1 cellular context compared by ENCODE assay signal in the genomic region with DNA sequence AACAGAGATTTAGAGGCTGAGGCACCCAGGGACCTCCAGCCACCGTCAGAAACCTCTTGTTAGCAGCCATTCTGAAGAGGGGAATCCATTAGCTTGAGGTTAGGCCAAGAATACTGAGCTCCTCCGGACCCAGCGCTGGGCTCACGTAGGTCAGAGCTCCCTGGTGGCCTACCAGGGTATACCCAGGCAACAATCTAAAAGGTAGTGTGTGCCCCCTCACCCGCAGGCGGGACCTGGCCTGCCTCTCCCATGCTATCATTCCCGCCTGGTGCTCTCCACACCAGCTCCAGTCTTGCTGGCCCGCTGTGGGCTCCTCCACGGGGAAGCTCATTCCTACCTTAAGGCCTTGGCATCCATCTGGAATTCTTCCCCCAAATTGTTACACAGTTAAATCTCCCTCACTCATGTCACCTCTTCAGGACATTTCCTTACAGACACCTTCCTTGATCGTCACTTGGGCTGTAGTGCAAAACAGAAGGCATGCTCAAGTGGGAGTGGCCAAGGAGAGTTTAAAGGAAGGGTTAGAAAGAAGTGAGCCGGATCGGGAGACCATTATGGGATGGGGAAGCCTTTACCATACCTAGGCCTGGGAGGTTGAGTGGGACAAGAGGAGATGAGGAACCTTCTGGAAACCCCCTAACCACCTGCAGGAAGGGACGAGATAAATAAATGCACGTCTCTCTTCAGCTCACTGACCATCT.
TF ChIP-seq lines count a peak whose summit lies in the region.

No MANE protein-coding gene starts in this region.

TF ChIP-seq in SK-N-SH, 30 proteins besides CTCF, POLR2A, EP300 and RAD21 (continued from another document):
- TF ChIP-seq, protein P1, sequence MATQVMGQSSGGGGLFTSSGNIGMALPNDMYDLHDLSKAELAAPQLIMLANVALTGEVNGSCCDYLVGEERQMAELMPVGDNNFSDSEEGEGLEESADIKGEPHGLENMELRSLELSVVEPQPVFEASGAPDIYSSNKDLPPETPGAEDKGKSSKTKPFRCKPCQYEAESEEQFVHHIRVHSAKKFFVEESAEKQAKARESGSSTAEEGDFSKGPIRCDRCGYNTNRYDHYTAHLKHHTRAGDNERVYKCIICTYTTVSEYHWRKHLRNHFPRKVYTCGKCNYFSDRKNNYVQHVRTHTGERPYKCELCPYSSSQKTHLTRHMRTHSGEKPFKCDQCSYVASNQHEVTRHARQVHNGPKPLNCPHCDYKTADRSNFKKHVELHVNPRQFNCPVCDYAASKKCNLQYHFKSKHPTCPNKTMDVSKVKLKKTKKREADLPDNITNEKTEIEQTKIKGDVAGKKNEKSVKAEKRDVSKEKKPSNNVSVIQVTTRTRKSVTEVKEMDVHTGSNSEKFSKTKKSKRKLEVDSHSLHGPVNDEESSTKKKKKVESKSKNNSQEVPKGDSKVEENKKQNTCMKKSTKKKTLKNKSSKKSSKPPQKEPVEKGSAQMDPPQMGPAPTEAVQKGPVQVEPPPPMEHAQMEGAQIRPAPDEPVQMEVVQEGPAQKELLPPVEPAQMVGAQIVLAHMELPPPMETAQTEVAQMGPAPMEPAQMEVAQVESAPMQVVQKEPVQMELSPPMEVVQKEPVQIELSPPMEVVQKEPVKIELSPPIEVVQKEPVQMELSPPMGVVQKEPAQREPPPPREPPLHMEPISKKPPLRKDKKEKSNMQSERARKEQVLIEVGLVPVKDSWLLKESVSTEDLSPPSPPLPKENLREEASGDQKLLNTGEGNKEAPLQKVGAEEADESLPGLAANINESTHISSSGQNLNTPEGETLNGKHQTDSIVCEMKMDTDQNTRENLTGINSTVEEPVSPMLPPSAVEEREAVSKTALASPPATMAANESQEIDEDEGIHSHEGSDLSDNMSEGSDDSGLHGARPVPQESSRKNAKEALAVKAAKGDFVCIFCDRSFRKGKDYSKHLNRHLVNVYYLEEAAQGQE (IDR thresholded peaks at IDR 0.05; ENCODE audit: low read depth, low read length): no peak
- TF ChIP-seq GATA2 (CRISPR knock-in tag; IDR thresholded peaks at IDR 0.05) (no peak), NRF1 (IDR thresholded peaks at IDR 0.05; ENCODE audit: low read depth, low read length) (no peak)
